9 cellular contexts compared by ENCODE assay signal in the genomic region with DNA sequence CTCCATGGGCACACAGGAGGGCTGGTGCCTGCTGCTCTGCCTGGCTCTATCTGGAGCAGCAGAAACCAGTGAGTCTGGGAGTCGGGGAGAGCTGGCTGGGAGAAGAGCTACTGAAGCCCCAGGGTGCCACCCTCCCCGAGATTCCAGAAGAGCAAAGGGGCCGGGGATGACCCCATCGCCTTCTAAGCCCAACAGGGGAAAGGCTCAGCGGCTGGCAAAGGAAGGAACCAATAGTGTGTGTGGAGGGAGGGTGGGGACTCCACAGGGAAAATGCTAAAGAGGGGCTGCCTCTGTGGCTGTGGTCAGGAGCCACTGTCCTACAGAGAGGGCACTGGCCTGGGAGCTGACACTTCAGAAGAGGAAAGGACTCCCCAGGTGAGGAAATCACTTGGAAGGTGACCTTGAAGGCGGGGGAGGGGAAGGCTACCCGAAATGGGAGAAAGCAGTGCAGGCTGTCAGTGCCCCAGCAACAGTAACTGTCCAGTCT. TPM values are rescaled to one million over a fixed set of nuclear protein-coding genes. Genes with fewer than 3 reads are reported as not detected.
A peak's percentile ranks its signal among the peaks of the same experiment; 100 is the strongest.
DNase-seq lines count a peak whose midpoint lies in the region; ATAC-seq and TF ChIP-seq lines count a peak whose summit lies in the region.
"Had no signal": no experiment of that assay in that cellular context is flagged by ENCODE, and none has a peak within 500 bp of the region (broad histone marks: within the 10 kb centered on the region; RNA-seq: fewer than 3 reads in every experiment).

No MANE protein-coding gene starts in this region.

- no peaks in the 10 kb centered on the region for H3K9me3 ChIP-seq in SK-N-SH

- H3K4me1 ChIP-seq in SK-N-SH (ENCODE audit: control insufficient read depth in 1 of 2, insufficient read depth in 2 of 2, low read depth in 1 of 2, low read length in 1 of 2): peaks cover 11 to 29% of the 10 kb centered on the region in 2 experiments; a peak in 2 of 4 replicates

- H3K36me3 ChIP-seq in SK-N-SH (replicated peaks in 1 of 2; ENCODE audit: control insufficient read depth in 1 of 2, insufficient read depth in 2 of 2, low read length in 1 of 2): peaks cover 0 to 8% of the 10 kb centered on the region in 2 experiments

- no peaks in the 10 kb centered on the region for H3K9me2 ChIP-seq in SK-N-SH

- H3K36me3 Mint-ChIP-seq in activated T-cell treated with anti-CD3 and anti-CD28 coated beads, Interleukin-2, amount 50 U/mL, for 24 hours (ENCODE audit: low read depth): peaks cover 85% of the 10 kb centered on the region

- 25% methylated on average over 7 of the region's 7 CpGs for WGBS in SK-N-SH (ENCODE audit: low lambda C conversion rate)

- peaks cover 10% of the 10 kb centered on the region for H3F3A ChIP-seq in SK-N-SH (replicated peaks; ENCODE audit: insufficient read depth)

- H3K9me3 Mint-ChIP-seq in activated T-cell treated with anti-CD3 and anti-CD28 coated beads, Interleukin-2, amount 50 U/mL, for 24 hours: no peaks in the 10 kb centered on the region

- TF ChIP-seq CTCF in SK-N-SH (IDR thresholded peaks at IDR 0.05): no peak
- TF ChIP-seq CTCF in epithelial cell of esophagus (IDR thresholded peaks at IDR 0.05; ENCODE audit: insufficient read depth, low read depth, low read length, missing control alignments): no peak

- H3K79me2 ChIP-seq in SK-N-SH (ENCODE audit: insufficient read depth): no peaks in the 10 kb centered on the region

- DNase-seq in activated T-cell treated with anti-CD3 and anti-CD28 coated beads, Interleukin-2, amount 50 U/mL, for 24 hours: no peak
- DNase-seq in activated T-cell treated with anti-CD3 and anti-CD28 coated beads, Interleukin-2, amount 50 U/mL, for 1 hour: no peak
- DNase-seq in SK-N-SH: peak; percentile 54
- no peak for DNase-seq in epithelial cell of esophagus (ENCODE audit: low read depth)
- DNase-seq in myocyte (ENCODE audit: low read depth): peak; percentile 59
- no peak for DNase-seq in HEK293T (ENCODE audit: extremely low spot score)

- peak overlapping the region; percentile 85 to 91 for H3K27ac ChIP-seq in SK-N-SH (ENCODE audit: low read depth in 2 of 2, low read length in 1 of 2)

- H3K4me2 ChIP-seq in SK-N-SH: peak overlapping the region; percentile 86

- ATAC-seq in HG03432 (IDR thresholded peaks at IDR 0.05; ENCODE audit: unreplicated experiment) (no peak), HG03196 (IDR thresholded peaks at IDR 0.05; ENCODE audit: unreplicated experiment) (no peak)

- peaks cover 75% of the 10 kb centered on the region for H3K4me1 Mint-ChIP-seq in activated T-cell treated with anti-CD3 and anti-CD28 coated beads, Interleukin-2, amount 50 U/mL, for 24 hours (ENCODE audit: low read depth)

- no peak for TF ChIP-seq RAD21 in SK-N-SH (IDR thresholded peaks at IDR 0.05; ENCODE audit: low read length)

- POLR2A ChIA-PET in SK-N-SH (lab: Yijun Ruan, JAX): interaction anchor here (1.5 to 3.3 kb wide), 5 partner anchors 10 to 82 kb away, joined by 4 to 19 read pairs (median 8); partner anchors contain the start of genes GAPDH and VAMP1
- POLR2A ChIA-PET in HEK293T (lab: Yijun Ruan, JAX): interaction anchor here (0.9 to 2.8 kb wide), 7 partner anchors 10 to 126 kb away, joined by 3 to 17 read pairs (median 4); partner anchors contain the start of genes GAPDH, MRPL51 and VAMP1

- H3K4me3 Mint-ChIP-seq in activated T-cell treated with anti-CD3 and anti-CD28 coated beads, Interleukin-2, amount 50 U/mL, for 24 hours: peak overlapping the region; percentile 98

- no peaks in the 10 kb centered on the region for H3K27me3 Mint-ChIP-seq in activated T-cell treated with anti-CD3 and anti-CD28 coated beads, Interleukin-2, amount 50 U/mL, for 24 hours

- H3K27ac Mint-ChIP-seq in activated T-cell treated with anti-CD3 and anti-CD28 coated beads, Interleukin-2, amount 50 U/mL, for 24 hours: peak overlapping the region; percentile 99

- no peaks in the 10 kb centered on the region for H4K20me1 ChIP-seq in SK-N-SH (ENCODE audit: insufficient read depth)

- H3K4me3 ChIP-seq in SK-N-SH (ENCODE audit: low read depth in 2 of 2, low read length in 1 of 2) (peak overlapping the region; percentile 63 to 69), epithelial cell of esophagus (ENCODE audit: low read length) (peak overlapping the region; percentile 61)

- no peak for TF ChIP-seq EP300 in SK-N-SH (IDR thresholded peaks at IDR 0.05; ENCODE audit: borderline replicate concordance in 1 of 2, low read depth in 1 of 2, low read length in 1 of 2)

- peak overlapping the region; percentile 81 for H3K9ac ChIP-seq in SK-N-SH

- H3K27me3 ChIP-seq in SK-N-SH (ENCODE audit: insufficient read depth): no peaks in the 10 kb centered on the region

- peak overlapping the region; percentile 90 for H2AFZ ChIP-seq in SK-N-SH (ENCODE audit: low read depth)

- CTCF ChIA-PET in SK-N-SH (lab: Yijun Ruan, JAX): interaction anchor here (0.6 to 5.2 kb wide), 5 partner anchors 13 to 85 kb away, joined by 3 to 33 read pairs (median 5); partner anchors contain the start of gene VAMP1
- CTCF ChIA-PET in HEK293T (lab: Yijun Ruan, JAX): interaction anchor here (2.2 kb wide), 1 partner anchor 13 kb away, joined by 12 read pairs; no protein-coding TSS in a partner anchor

TF ChIP-seq in SK-N-SH, 30 proteins besides CTCF, POLR2A, EP300 and RAD21 (continues in another document):
- TF ChIP-seq GATA2 (CRISPR knock-in tag; IDR thresholded peaks at IDR 0.05) (no peak), ZBTB33 (IDR thresholded peaks at IDR 0.05; ENCODE audit: borderline replicate concordance, low read depth) (no peak), ELF1 (IDR thresholded peaks at IDR 0.05) (no peak), CHD2 (IDR thresholded peaks at IDR 0.05; ENCODE audit: low read length, partially characterized antibody) (no peak), FOXJ3 (CRISPR knock-in tag; IDR thresholded peaks at IDR 0.05) (no peak), TEAD4 (IDR thresholded peaks at IDR 0.05; ENCODE audit: borderline replicate concordance, insufficient read depth) (no peak), MEF2A (IDR thresholded peaks at IDR 0.05; ENCODE audit: borderline replicate concordance, low read depth) (no peak)

TF ChIP-seq in HEK293T, 16 proteins besides CTCF, POLR2A, EP300 and RAD21:
- TF ChIP-seq BHLHE40 (IDR thresholded peaks at IDR 0.05; ENCODE audit: borderline replicate concordance) (no peak), SP1 (IDR thresholded peaks at IDR 0.05) (no peak), LEF1 (IDR thresholded peaks at IDR 0.05; ENCODE audit: borderline replicate concordance) (no peak), ELF4 (IDR thresholded peaks at IDR 0.05) (no peak), FOXK2 (IDR thresholded peaks at IDR 0.05) (no peak), FOXM1 (IDR thresholded peaks at IDR 0.05; ENCODE audit: borderline replicate concordance) (no peak), NFRKB (IDR thresholded peaks at IDR 0.05) (no peak), FOXA1 (IDR thresholded peaks at IDR 0.05) (no peak), L3MBTL2 (conservative IDR thresholded peaks at IDR 0.05) (no peak), ZNF384 (IDR thresholded peaks at IDR 0.05) (no peak), HDGF (IDR thresholded peaks at IDR 0.05; ENCODE audit: borderline replicate concordance) (no peak), TARDBP (IDR thresholded peaks at IDR 0.05) (no peak)

RNA-seq across cellular contexts. Expression of gene TAPBPL, which starts 0.4 kb away (rescaled TPM):
- polyA plus RNA-seq in SK-N-SH (2012; rRNA removed): 24.1 and 26.0 TPM in 2 replicates
- polyA plus RNA-seq in SK-N-SH (2012; cell fraction: cytosol; rRNA removed): 11.0 and 15.8 TPM in 2 replicates
- polyA plus RNA-seq in SK-N-SH (2012; cell fraction: nucleus; rRNA removed): 33.9 and 51.7 TPM in 2 replicates
- 10.9 and 14.0 TPM in 2 replicates for total RNA-seq in myocyte
- polyA plus RNA-seq in myocyte (2012): 12.9 TPM

RNA-seq across cellular contexts. Expression of gene CD27, which starts 7.5 kb away (rescaled TPM):
- not detected in 2 replicates for polyA plus RNA-seq in SK-N-SH (2012; rRNA removed)
- not detected in 2 replicates for polyA plus RNA-seq in SK-N-SH (2012; cell fraction: cytosol; rRNA removed)
- not detected in 2 replicates for polyA plus RNA-seq in SK-N-SH (2012; cell fraction: nucleus; rRNA removed)
- not detected in 2 replicates for total RNA-seq in myocyte
- polyA plus RNA-seq in myocyte (2012): 0.87 TPM
- total RNA-seq: dermis microvascular lymphatic vessel endothelial cell had no signal

RNA-seq across cellular contexts. Expression of gene VAMP1, which starts 18.2 kb away (rescaled TPM):
- polyA plus RNA-seq in SK-N-SH (2012; rRNA removed): 36.8 and 48.9 TPM in 2 replicates
- 21.1 and 21.3 TPM in 2 replicates for polyA plus RNA-seq in SK-N-SH (2012; cell fraction: cytosol; rRNA removed)
- 137 and 179 TPM in 2 replicates for polyA plus RNA-seq in SK-N-SH (2012; cell fraction: nucleus; rRNA removed)
- total RNA-seq in myocyte: 19.2 and 23.7 TPM in 2 replicates
- 38.2 TPM for polyA plus RNA-seq in myocyte (2012)

RNA-seq across cellular contexts. Expression of gene MRPL51, which starts 40.8 kb away (rescaled TPM):
- 189 and 195 TPM in 2 replicates for polyA plus RNA-seq in SK-N-SH (2012; rRNA removed)
- polyA plus RNA-seq in SK-N-SH (2012; cell fraction: cytosol; rRNA removed): 238 and 299 TPM in 2 replicates
- polyA plus RNA-seq in SK-N-SH (2012; cell fraction: nucleus; rRNA removed): 53.6 and 63.7 TPM in 2 replicates
- 66.5 and 92.2 TPM in 2 replicates for total RNA-seq in myocyte
- polyA plus RNA-seq in myocyte (2012): 178 TPM

RNA-seq across cellular contexts. Expression of gene NCAPD2, which starts 41.6 kb away (rescaled TPM):
- polyA plus RNA-seq in SK-N-SH (2012; rRNA removed): 39.8 and 46.9 TPM in 2 replicates
- 27.2 and 35.7 TPM in 2 replicates for polyA plus RNA-seq in SK-N-SH (2012; cell fraction: cytosol; rRNA removed)
- polyA plus RNA-seq in SK-N-SH (2012; cell fraction: nucleus; rRNA removed): 46.2 and 57.3 TPM in 2 replicates
- 15.5 and 40.4 TPM in 2 replicates for total RNA-seq in myocyte
- 17.4 TPM for polyA plus RNA-seq in myocyte (2012)

Comparison
In these comparisons a context has a peak if more than half of its experiments do, and no peak if none do; other contexts are left out.
1. DNase-seq: peak in SK-N-SH (single experiment) and myocyte (single experiment); none in activated T-cell treated with anti-CD3 and anti-CD28 coated beads, Interleukin-2, amount 50 U/mL, for 24 hours (single experiment), activated T-cell treated with anti-CD3 and anti-CD28 coated beads, Interleukin-2, amount 50 U/mL, for 1 hour (single experiment), epithelial cell of esophagus (single experiment) and HEK293T (single experiment).